Comparison of ENCODE assay signal across 2 cellular contexts in the genomic region with DNA sequence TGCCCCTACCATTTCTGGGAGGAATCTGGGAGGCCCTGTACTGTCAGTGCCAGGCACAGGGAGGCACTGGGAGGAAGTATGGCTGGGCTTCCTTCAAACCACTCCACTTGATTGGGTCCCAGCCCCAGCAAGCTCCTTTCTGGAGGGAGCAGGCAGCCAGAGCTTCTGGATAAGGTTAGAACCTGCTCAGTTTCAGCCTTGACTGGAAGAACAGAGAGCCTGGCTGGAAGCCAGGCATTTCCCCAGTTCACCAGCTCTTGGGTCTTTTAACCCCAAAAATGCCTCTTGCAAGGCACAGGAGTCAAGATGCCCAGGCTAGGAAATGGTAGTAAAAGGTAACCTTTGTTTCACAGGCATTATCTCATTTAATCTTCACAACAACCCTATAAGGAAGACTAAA.
TF ChIP-seq lines count a peak whose summit lies in the region.

No MANE protein-coding gene starts in this region.

TF ChIP-seq in HepG2, 621 proteins besides CTCF, POLR2A, EP300 and RAD21:
- peak; percentile 92 for TF ChIP-seq ZNF652 (CRISPR knock-in tag; IDR thresholded peaks at IDR 0.05; ENCODE audit: borderline replicate concordance, low read depth)
- TF ChIP-seq, protein P1, sequence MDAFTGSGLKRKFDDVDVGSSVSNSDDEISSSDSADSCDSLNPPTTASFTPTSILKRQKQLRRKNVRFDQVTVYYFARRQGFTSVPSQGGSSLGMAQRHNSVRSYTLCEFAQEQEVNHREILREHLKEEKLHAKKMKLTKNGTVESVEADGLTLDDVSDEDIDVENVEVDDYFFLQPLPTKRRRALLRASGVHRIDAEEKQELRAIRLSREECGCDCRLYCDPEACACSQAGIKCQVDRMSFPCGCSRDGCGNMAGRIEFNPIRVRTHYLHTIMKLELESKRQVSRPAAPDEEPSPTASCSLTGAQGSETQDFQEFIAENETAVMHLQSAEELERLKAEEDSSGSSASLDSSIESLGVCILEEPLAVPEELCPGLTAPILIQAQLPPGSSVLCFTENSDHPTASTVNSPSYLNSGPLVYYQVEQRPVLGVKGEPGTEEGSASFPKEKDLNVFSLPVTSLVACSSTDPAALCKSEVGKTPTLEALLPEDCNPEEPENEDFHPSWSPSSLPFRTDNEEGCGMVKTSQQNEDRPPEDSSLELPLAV (CRISPR knock-in tag; conservative IDR thresholded peaks at IDR 0.05; ENCODE audit: low read depth): no peak
- TF ChIP-seq, protein P2, sequence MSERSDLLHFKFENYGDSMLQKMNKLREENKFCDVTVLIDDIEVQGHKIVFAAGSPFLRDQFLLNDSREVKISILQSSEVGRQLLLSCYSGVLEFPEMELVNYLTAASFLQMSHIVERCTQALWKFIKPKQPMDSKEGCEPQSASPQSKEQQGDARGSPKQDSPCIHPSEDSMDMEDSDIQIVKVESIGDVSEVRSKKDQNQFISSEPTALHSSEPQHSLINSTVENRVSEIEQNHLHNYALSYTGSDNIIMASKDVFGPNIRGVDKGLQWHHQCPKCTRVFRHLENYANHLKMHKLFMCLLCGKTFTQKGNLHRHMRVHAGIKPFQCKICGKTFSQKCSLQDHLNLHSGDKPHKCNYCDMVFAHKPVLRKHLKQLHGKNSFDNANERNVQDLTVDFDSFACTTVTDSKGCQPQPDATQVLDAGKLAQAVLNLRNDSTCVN (CRISPR knock-in tag; IDR thresholded peaks at IDR 0.05; ENCODE audit: borderline replicate concordance): peak; percentile 98
TF ChIP-seq in HepG2: peak in this region for 2.

TF ChIP-seq in K562, 482 proteins besides CTCF, POLR2A, EP300 and RAD21:
- TF ChIP-seq, protein P3, sequence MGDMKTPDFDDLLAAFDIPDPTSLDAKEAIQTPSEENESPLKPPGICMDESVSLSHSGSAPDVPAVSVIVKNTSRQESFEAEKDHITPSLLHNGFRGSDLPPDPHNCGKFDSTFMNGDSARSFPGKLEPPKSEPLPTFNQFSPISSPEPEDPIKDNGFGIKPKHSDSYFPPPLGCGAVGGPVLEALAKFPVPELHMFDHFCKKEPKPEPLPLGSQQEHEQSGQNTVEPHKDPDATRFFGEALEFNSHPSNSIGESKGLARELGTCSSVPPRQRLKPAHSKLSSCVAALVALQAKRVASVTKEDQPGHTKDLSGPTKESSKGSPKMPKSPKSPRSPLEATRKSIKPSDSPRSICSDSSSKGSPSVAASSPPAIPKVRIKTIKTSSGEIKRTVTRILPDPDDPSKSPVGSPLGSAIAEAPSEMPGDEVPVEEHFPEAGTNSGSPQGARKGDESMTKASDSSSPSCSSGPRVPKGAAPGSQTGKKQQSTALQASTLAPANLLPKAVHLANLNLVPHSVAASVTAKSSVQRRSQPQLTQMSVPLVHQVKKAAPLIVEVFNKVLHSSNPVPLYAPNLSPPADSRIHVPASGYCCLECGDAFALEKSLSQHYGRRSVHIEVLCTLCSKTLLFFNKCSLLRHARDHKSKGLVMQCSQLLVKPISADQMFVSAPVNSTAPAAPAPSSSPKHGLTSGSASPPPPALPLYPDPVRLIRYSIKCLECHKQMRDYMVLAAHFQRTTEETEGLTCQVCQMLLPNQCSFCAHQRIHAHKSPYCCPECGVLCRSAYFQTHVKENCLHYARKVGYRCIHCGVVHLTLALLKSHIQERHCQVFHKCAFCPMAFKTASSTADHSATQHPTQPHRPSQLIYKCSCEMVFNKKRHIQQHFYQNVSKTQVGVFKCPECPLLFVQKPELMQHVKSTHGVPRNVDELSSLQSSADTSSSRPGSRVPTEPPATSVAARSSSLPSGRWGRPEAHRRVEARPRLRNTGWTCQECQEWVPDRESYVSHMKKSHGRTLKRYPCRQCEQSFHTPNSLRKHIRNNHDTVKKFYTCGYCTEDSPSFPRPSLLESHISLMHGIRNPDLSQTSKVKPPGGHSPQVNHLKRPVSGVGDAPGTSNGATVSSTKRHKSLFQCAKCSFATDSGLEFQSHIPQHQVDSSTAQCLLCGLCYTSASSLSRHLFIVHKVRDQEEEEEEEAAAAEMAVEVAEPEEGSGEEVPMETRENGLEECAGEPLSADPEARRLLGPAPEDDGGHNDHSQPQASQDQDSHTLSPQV (IDR thresholded peaks at IDR 0.05): 0 out of 2 replicates have a peak, but pooled peaks have one; percentile 34
- TF ChIP-seq TCF7 (IDR thresholded peaks at IDR 0.05; ENCODE audit: borderline replicate concordance) (no peak), NFIC (IDR thresholded peaks at IDR 0.05) (peak; percentile 64)
